ENCODE assay signal across 9 cellular contexts in the genomic region with DNA sequence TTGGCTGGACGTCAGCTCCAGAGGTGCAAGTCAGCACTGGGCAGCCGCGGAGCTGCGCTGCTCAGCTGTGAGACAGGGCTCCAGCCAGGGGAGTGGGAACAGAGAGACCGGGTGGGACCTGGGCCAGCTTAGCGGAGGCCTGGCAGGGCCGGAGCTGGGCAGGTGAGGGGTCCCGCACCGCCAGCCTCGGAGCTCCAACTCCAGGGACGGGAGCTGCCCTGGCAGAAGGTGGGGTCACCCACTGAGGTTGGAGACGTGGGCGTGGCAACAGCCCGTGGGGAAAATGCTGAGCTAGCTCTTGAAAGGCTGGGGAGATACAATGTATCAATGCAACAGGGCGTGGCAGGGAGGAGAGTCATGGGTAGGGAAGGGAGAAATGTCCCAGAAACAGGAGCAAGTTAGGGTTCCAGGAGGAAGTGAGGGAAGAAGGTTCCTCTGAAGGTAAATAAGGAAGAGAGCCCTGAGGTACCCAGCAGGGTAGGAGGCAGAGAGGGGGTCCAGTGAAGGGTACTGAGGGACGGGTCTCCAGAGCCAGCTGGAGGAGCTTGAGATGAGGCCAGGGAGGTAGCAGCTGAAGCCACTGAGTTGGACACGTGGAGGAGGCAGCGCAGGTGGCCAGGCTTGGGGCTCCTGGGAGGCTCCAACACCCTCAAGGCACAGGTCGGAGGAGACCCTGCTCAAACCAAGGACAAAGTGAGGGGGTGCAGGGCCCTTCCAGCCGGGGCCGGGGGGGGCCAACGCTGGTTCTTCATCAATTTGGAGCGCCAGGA. TPM values are rescaled to one million over a fixed set of nuclear protein-coding genes. Genes with fewer than 3 reads are reported as not detected.
DNase-seq lines count a peak whose midpoint lies in the region; ATAC-seq, FAIRE-seq and TF ChIP-seq lines count a peak whose summit lies in the region.
"Had no signal": no experiment of that assay in that cellular context is flagged by ENCODE, and none has a peak within 500 bp of the region (broad histone marks: within the 10 kb centered on the region; RNA-seq: fewer than 3 reads in every experiment).

No MANE protein-coding gene starts in this region.

- H3K27ac Mint-ChIP-seq in activated B cell treated with CpG ODN at 0.5 μM for 24 hours: no peak overlapping the region

- CTCF ChIA-PET in activated B cell treated with CpG ODN at 0.5 μM for 24 hours (lab: Charles Lee): no interaction called here

- no peak for TF ChIP-seq EP300 in suprapubic skin (IDR thresholded peaks at IDR 0.05)

- no peaks in the 10 kb centered on the region for H3K36me3 ChIP-seq in kidney (ENCODE audit: control insufficient read depth in 1 of 2, insufficient read depth in 2 of 2, low read length in 2 of 2)
- H3K36me3 ChIP-seq in suprapubic skin: no peaks in the 10 kb centered on the region

- intact Hi-C loops in activated B cell treated with CpG ODN at 0.5 μM for 24 hours (cut with micrococcal nuclease): loop anchor here (1.0 to 10.0 kb wide), 2 partner anchors 132 to 637 kb away; no protein-coding TSS in a partner anchor
- intact Hi-C loops in kidney (cut with DNase I): no loop called here

- no peaks in the 10 kb centered on the region for H3K9me3 ChIP-seq in kidney (ENCODE audit: control insufficient read depth in 1 of 2, low read length in 2 of 2)
- H3K9me3 ChIP-seq in suprapubic skin: no peaks in the 10 kb centered on the region

- H3K4me3 Mint-ChIP-seq in activated B cell treated with CpG ODN at 0.5 μM for 24 hours: peak overlapping the region; percentile 42

- ATAC-seq in activated B cell treated with CpG ODN at 0.5 μM for 24 hours (ENCODE audit: low read depth) (no peak), GM18907 (IDR thresholded peaks at IDR 0.05; ENCODE audit: unreplicated experiment) (no peak)

- H3K4me1 ChIP-seq in kidney (ENCODE audit: control insufficient read depth in 1 of 2, insufficient read depth in 1 of 2, low read depth in 1 of 2, low read length in 2 of 2) (peaks cover 0 to 27% of the 10 kb centered on the region in 2 donors), suprapubic skin (peaks cover 55% of the 10 kb centered on the region)

- H3K9ac ChIP-seq in kidney (ENCODE audit: low read length in 2 of 2): no peak overlapping the region

- H3K4me3 ChIP-seq in kidney (ENCODE audit: low read length in 2 of 2): no peak overlapping the region
- peak overlapping the region; percentile 64 for H3K4me3 ChIP-seq in suprapubic skin

- no peaks in the 10 kb centered on the region for H3K9me3 Mint-ChIP-seq in activated B cell treated with CpG ODN at 0.5 μM for 24 hours

- WGBS in suprapubic skin: 52% methylated on average over 13 of the region's 23 CpGs

- POLR2A ChIA-PET in activated B cell treated with CpG ODN at 0.5 μM for 24 hours (lab: Charles Lee): interaction anchor here (0.7 kb wide), 1 partner anchor 529 kb away, joined by 3 read pairs; no protein-coding TSS in a partner anchor

- TF ChIP-seq POLR2A in suprapubic skin (IDR thresholded peaks at IDR 0.05): no peak

- no peak for TF ChIP-seq CTCF in activated B cell treated with CpG ODN at 0.5 μM for 24 hours (IDR thresholded peaks at IDR 0.05)
- TF ChIP-seq CTCF in kidney (IDR thresholded peaks at IDR 0.05; ENCODE audit: borderline replicate concordance, extremely low read depth, insufficient read depth): no peak
- TF ChIP-seq CTCF in suprapubic skin (IDR thresholded peaks at IDR 0.05): no peak

- peaks cover 18% of the 10 kb centered on the region for H3K4me1 Mint-ChIP-seq in activated B cell treated with CpG ODN at 0.5 μM for 24 hours

- peaks cover 56% of the 10 kb centered on the region for H3K27me3 ChIP-seq in suprapubic skin

- no peak overlapping the region for H3K27ac ChIP-seq in kidney (ENCODE audit: low read depth in 2 of 2, low read length in 2 of 2)
- H3K27ac ChIP-seq in suprapubic skin: no peak overlapping the region

- DNase-seq in activated effector memory CD4-positive, alpha-beta T cell treated with anti-CD3 and anti-CD28 coated beads, Interleukin-2, amount 50 U/mL, for 16 hours: peak; percentile 61
- no peak for DNase-seq in activated effector memory CD4-positive, alpha-beta T cell treated with Interleukin-2 at 50 U/mL for 16 hours
- DNase-seq in activated B cell treated with CpG ODN at 0.5 μM for 24 hours: no peak
- DNase-seq in kidney: peak; percentile 65
- peak; percentile 63 to 67 for DNase-seq in suprapubic skin (ENCODE audit: low spot score in 2 of 2)
- DNase-seq in inferior parietal cortex (ENCODE audit: extremely low spot score): no peak
- DNase-seq in SHP77 (lab: John Stamatoyannopoulos, UW): no peak

- H3K36me3 Mint-ChIP-seq in activated B cell treated with CpG ODN at 0.5 μM for 24 hours (ENCODE audit: low read depth): no peaks in the 10 kb centered on the region

- FAIRE-seq in kidney (lab: Jason Lieb, UNC): no peak

- peaks cover 55% of the 10 kb centered on the region for H3K27me3 Mint-ChIP-seq in activated B cell treated with CpG ODN at 0.5 μM for 24 hours

RNA-seq across cellular contexts. Expression of a gene that starts 0.7 kb away (rescaled TPM):
- total RNA-seq in activated B cell treated with CpG ODN at 0.5 μM for 24 hours: 0.16 and 1.1 TPM in 2 replicates
- 14.1 TPM for total RNA-seq in kidney
- polyA plus RNA-seq in kidney (ENCODE audit: insufficient read depth, low read depth, low replicate concordance): 7.9 TPM
- total RNA-seq in suprapubic skin: 10 to 100 TPM in 2 of 4 donors, 1 to 10 TPM in 2; 7.9 to 13.0 (median 10.6) TPM
- polyA plus RNA-seq: BJ had no signal

Comparison
In these comparisons a context has a peak if more than half of its experiments do, and no peak if none do; other contexts are left out.
1. DNase-seq: peak in activated effector memory CD4-positive, alpha-beta T cell treated with anti-CD3 and anti-CD28 coated beads, Interleukin-2, amount 50 U/mL, for 16 hours (single experiment), kidney (single experiment) and suprapubic skin (2 of 2); none in activated effector memory CD4-positive, alpha-beta T cell treated with Interleukin-2 at 50 U/mL for 16 hours (single experiment), activated B cell treated with CpG ODN at 0.5 μM for 24 hours (single experiment), inferior parietal cortex (single experiment) and SHP77 (0 of 2).